8 cellular contexts compared by ENCODE assay signal in the genomic region with DNA sequence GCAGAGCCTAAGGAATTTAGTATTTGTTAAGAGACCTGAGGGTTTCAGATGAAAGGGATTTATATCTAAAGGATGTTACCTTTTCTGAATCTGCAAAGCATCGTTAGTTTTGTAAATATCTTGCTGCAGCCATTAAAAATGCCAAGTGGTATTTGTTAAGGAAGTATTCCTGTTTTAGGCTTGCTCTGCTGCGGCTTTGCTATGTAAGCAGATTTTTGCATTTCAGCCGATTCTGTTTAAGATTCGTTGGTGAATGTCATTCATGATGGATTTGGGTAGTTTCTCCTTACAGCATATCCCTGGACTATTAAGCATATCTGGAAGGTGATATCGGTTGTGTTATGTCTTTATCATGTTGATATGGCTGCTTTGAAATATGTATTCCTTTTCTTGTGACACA. TPM values are rescaled to one million over a fixed set of nuclear protein-coding genes. Genes with fewer than 3 reads are reported as not detected.
A peak's percentile ranks its signal among the peaks of the same experiment; 100 is the strongest.
DNase-seq lines count a peak whose midpoint lies in the region; ATAC-seq and TF ChIP-seq lines count a peak whose summit lies in the region.

No MANE protein-coding gene starts in this region.

- H3K27me3 ChIP-seq in DND-41 (ENCODE audit: insufficient read depth, low read length, poor library complexity) (no peaks in the 10 kb centered on the region), PC-9 (ENCODE audit: insufficient read depth, low read depth) (no peaks in the 10 kb centered on the region), ovary (no peaks in the 10 kb centered on the region)

- H2AFZ ChIP-seq in DND-41 (ENCODE audit: low read depth, low read length) (no peak overlapping the region), PC-9 (no peak overlapping the region)

- ATAC-seq in DND-41 (ENCODE audit: insufficient read depth, low read depth) (no peak), GM21737 (IDR thresholded peaks at IDR 0.05; ENCODE audit: unreplicated experiment) (no peak), left colon (no peak)

- H3K4me1 ChIP-seq in DND-41 (ENCODE audit: insufficient read depth, low read length) (peaks cover 25% of the 10 kb centered on the region), PC-9 (replicated peaks; ENCODE audit: insufficient read depth) (0 out of 2 replicates have a peak, but pooled peaks cover 15% of the 10 kb centered on the region), ovary (ENCODE audit: insufficient read depth) (peaks cover 9% of the 10 kb centered on the region)

- no TSS peak for BruUV-seq in PC-9 (replicated peaks; lab: Mats Ljungman, UMichigan)

- TF ChIP-seq CTCF in DND-41 (IDR thresholded peaks at IDR 0.05; ENCODE audit: borderline replicate concordance, extremely low read depth, low read length, poor library complexity, severe bottlenecking) (no peak), PC-9 (conservative IDR thresholded peaks at IDR 0.05) (no peak), ovary (IDR thresholded peaks at IDR 0.05) (no peak)

- H3K9me3 ChIP-seq in DND-41 (ENCODE audit: insufficient read depth, low read length, severe bottlenecking) (no peaks in the 10 kb centered on the region), PC-9 (ENCODE audit: insufficient read depth, low read depth) (no peaks in the 10 kb centered on the region), ovary (no peaks in the 10 kb centered on the region)

- H3K9me2 ChIP-seq in PC-9 (ENCODE audit: insufficient read depth), result no peaks in the 10 kb centered on the region

- CTCF ChIA-PET in PC-9 (lab: Charles Lee), result interaction anchor here (0.6 to 1.5 kb wide), 2 partner anchors 34 to 73 kb away, joined by 4 to 11 read pairs; no protein-coding TSS in a partner anchor

- TF ChIP-seq POLR2A in ovary (IDR thresholded peaks at IDR 0.05), result no peak

- POLR2A ChIA-PET in PC-9 (lab: Charles Lee; ENCODE audit: unreplicated experiment), result interaction anchor here (0.5 to 1.2 kb wide), 5 partner anchors 34 to 1386 kb away, joined by 5 to 34 read pairs (median 6); a partner anchor contains a TSS

- H3K9ac ChIP-seq in DND-41 (ENCODE audit: low read depth, low read length), result peak overlapping the region; percentile 62

- H3K27ac ChIP-seq in DND-41 (ENCODE audit: low read length) (peak overlapping the region; percentile 74), PC-9 (no peak overlapping the region), epithelial cell of prostate (peak overlapping the region; percentile 79), ovary (no peak overlapping the region)

- intact Hi-C loops in PC-9 (cut with micrococcal nuclease; ENCODE audit: unreplicated experiment) (no loop called here), ovary (cut with DNase I) (no loop called here), left colon (cut with DNase I, micrococcal nuclease) (no loop called here)

- no peak for DNase-seq in DND-41
- DNase-seq in PC-9, result no peak
- DNase-seq in epithelial cell of prostate (ENCODE audit: low read depth, low spot score), result no peak
- no peak for DNase-seq in ovary
- no peak for DNase-seq in NCI-H2107 (lab: John Stamatoyannopoulos, UW)
- DNase-seq in left colon, result no peak
- no peak for DNase-seq in NK-92 (lab: John Stamatoyannopoulos, UW; ENCODE audit: unreplicated experiment)

- H3K79me2 ChIP-seq in DND-41 (ENCODE audit: insufficient read depth, low read length), result peaks cover 61% of the 10 kb centered on the region
- H3K79me2 ChIP-seq in PC-9 (ENCODE audit: low read depth), result peaks cover 58% of the 10 kb centered on the region

- peaks cover 5% of the 10 kb centered on the region; the same call in 1 of the 2 replicates for H3F3A ChIP-seq in PC-9 (ENCODE audit: insufficient read depth, low read depth)

- 5 to 16% (median 9%) methylated on average over 5 of the region's 5 CpGs for WGBS in ovary, 3 donors

- H3K4me2 ChIP-seq in DND-41 (ENCODE audit: insufficient read depth, low read length) (peak overlapping the region; percentile 85), PC-9 (peak overlapping the region; percentile 94)

- H4K20me1 ChIP-seq in DND-41 (ENCODE audit: insufficient read depth, low read length) (peaks cover 7% of the 10 kb centered on the region; the same call in 1 of the 2 replicates), PC-9 (ENCODE audit: insufficient read depth) (0 out of 2 replicates have a peak, but pooled peaks cover 10% of the 10 kb centered on the region)

- H3K36me3 ChIP-seq in DND-41 (ENCODE audit: insufficient read depth, low read length) (no peaks in the 10 kb centered on the region; the same call in 1 of the 2 replicates), PC-9 (ENCODE audit: low read depth) (no peaks in the 10 kb centered on the region), ovary (no peaks in the 10 kb centered on the region)

- H3K4me3 ChIP-seq in DND-41 (ENCODE audit: low read depth in 1 of 2, low read length in 2 of 2) (peak overlapping the region; percentile 89 to 96), PC-9 (peak overlapping the region; percentile 85), ovary (peak overlapping the region; percentile 96)

- TF ChIP-seq EP300 in ovary (IDR thresholded peaks at IDR 0.05), result no peak

RNA-seq across cellular contexts. Expression of a gene that starts 1.0 kb away (rescaled TPM):
- total RNA-seq in PC-9 (2021) (64.6 and 70.7 TPM in 2 replicates), ovary (10 to 100 TPM; 29.0 to 67.0 (median 54.5) TPM), left colon (10 to 100 TPM; 72.2 to 74.9 TPM)
- 10 to 100 TPM; 25.1 to 38.5 TPM for polyA plus RNA-seq in ovary

Comparison
In these comparisons a context has a peak if more than half of its experiments do, and no peak if none do; other contexts are left out.
1. H3K27ac ChIP-seq: peak in DND-41 (single experiment) and epithelial cell of prostate (single experiment); none in PC-9 (single experiment) and ovary (0 of 2).
2. Peak in every context shown above with its lines, with median percentiles within 50 percentile points of each other: H3K4me3 ChIP-seq.